9 cellular contexts compared by ENCODE assay signal in genomic region chr1:238491265-238491664, GRCh38.
"Had no signal": no experiment of that assay in that cellular context is flagged by ENCODE, and none has a peak within 500 bp of the region (broad histone marks: within the 10 kb centered on the region; RNA-seq: fewer than 3 reads in every experiment).

No MANE protein-coding gene starts in this region.

- DNase-seq: GM23248, GOT3, H7, H9, HCEC 1CT, HFFc6 had no signal

- H3K36me3 ChIP-seq: HAP-1 had no signal

- ATAC-seq: GM23338, HCT116 had no signal

- H3K4me1 ChIP-seq: HAP-1 had no signal

- H3K4me3 ChIP-seq: GM23248, GM23338, HAP-1 had no signal

- H3K9me3 ChIP-seq: HAP-1 had no signal

- H3K4me2 ChIP-seq: GM23338 had no signal

- H3K9ac ChIP-seq: GM23248 had no signal

- H3K27ac ChIP-seq: GM23248 had no signal

- H2AFZ ChIP-seq: GM23248, GM23338 had no signal
